8 cellular contexts compared by ENCODE assay signal in genomic region chr12:109998904-109999648, GRCh38. TPM values are rescaled to one million over a fixed set of nuclear protein-coding genes. Genes with fewer than 3 reads are reported as not detected.
DNase-seq lines count a peak whose midpoint lies in the region; ATAC-seq and TF ChIP-seq lines count a peak whose summit lies in the region.

Gene ANKRD13A (plus strand): TSS chr12:109999430. CDS start chr12:109999689, 259 bp downstream.

- WGBS in heart right ventricle, 2 donors = 1% methylated on average over 46 to 62 of the region's 62 CpGs

- no peaks in the 10 kb centered on the region for H3K9me3 ChIP-seq in heart right ventricle

- H3K4me1 ChIP-seq in heart right ventricle = peaks cover 0 to 69% (median 40%) of the 10 kb centered on the region in 9 donors

- peaks cover 31% of the 10 kb centered on the region for H3K4me1 Mint-ChIP-seq in type B pancreatic cell (ENCODE audit: unreplicated experiment)

- no peaks in the 10 kb centered on the region for H3K27me3 Mint-ChIP-seq in type B pancreatic cell

- H3K4me3 Mint-ChIP-seq in type B pancreatic cell = peak within 1 kb of the TSS; percentile 100

- H3K4me3 ChIP-seq in GM08714 (ENCODE audit: low read length) = peak within 1 kb of the TSS; percentile 68
- peak within 1 kb of the TSS; percentile 76 to 98 (median 92) for H3K4me3 ChIP-seq in heart right ventricle

- H3K27ac ChIP-seq in heart right ventricle = peak within 1 kb of the TSS; percentile 36 to 97 (median 86)

- no peaks in the 10 kb centered on the region for H3K27me3 ChIP-seq in heart right ventricle

- no peak for TF ChIP-seq CTCF in heart right ventricle (IDR thresholded peaks at IDR 0.05)
- no peak for TF ChIP-seq CTCF in type B pancreatic cell (conservative IDR thresholded peaks at IDR 0.05)

- ATAC-seq in HG02840 (IDR thresholded peaks at IDR 0.05; ENCODE audit: low FRiP score, unreplicated experiment) = peak; percentile 57
- ATAC-seq in heart right ventricle = peak; percentile 86 to 95 (median 90)

- H3K27ac Mint-ChIP-seq in type B pancreatic cell = peak within 1 kb of the TSS; percentile 98

- DNase-seq in NCI-H1694 (lab: John Stamatoyannopoulos, UW) (peak; percentile 58), amniotic epithelial cell (ENCODE audit: low read depth) (peak; percentile 94), heart right ventricle (peak; percentile 85 to 95), posterior cingulate gyrus (peak; percentile 81 to 98 (median 89)), type B pancreatic cell (ENCODE audit: extremely low spot score, unreplicated experiment) (peak; percentile 85)

- no peaks in the 10 kb centered on the region for H3K36me3 Mint-ChIP-seq in type B pancreatic cell

- H3K9me3 Mint-ChIP-seq in type B pancreatic cell = no peaks in the 10 kb centered on the region

- H3K36me3 ChIP-seq in heart right ventricle = peaks cover 0 to 11% (median 0%) of the 10 kb centered on the region in 9 donors

- intact Hi-C loops in T-helper 1 cell treated with Interleukin-12 subunit alpha and Interleukin-12 subunit beta and Interleukin-4 antibody, amounts not matched to agents 30 ng/mL and 1 ng/mL, for 36 hours (cut with micrococcal nuclease) = loop anchor here (1.0 to 10.0 kb wide), 6 partner anchors 26 to 586 kb away; partner anchors contain the start of genes ANAPC7, FAM222A, PPTC7 and TCHP
- intact Hi-C loops in heart right ventricle (cut with DNase I) = loop anchor here in 1 of 10 donors (10.0 kb wide), 1 partner anchor 54 kb away; no protein-coding TSS in a partner anchor
- intact Hi-C loops in posterior cingulate gyrus (cut with DNase I) = loop anchor here (5.0 kb wide), 1 partner anchor 97 kb away; the partner anchor contains the start of gene TCHP

RNA-seq across cellular contexts. Expression of gene ANKRD13A, which starts in this region (rescaled TPM):
- total RNA-seq in T-helper 1 cell treated with Interleukin-12 subunit alpha and Interleukin-12 subunit beta and Interleukin-4 antibody, amounts not matched to agents 30 ng/mL and 1 ng/mL, for 36 hours = 78.8 and 82.1 TPM in 2 replicates
- total RNA-seq in heart right ventricle (10 to 100 TPM; 15.3 to 29.0 (median 18.6) TPM), type B pancreatic cell (ENCODE audit: low replicate concordance) (34.6 and 43.4 TPM in 2 replicates)
- polyA plus RNA-seq in heart right ventricle = 10 to 100 TPM; 14.0 to 25.7 TPM

Comparison
In these comparisons a context has a peak if more than half of its experiments do, and no peak if none do; other contexts are left out.
1. Peak in every context shown above with its lines: DNase-seq, ATAC-seq, H3K4me3 ChIP-seq and H3K27ac ChIP-seq.